Comparison of ENCODE assay signal across 11 cellular contexts in genomic region chr14:100688598-100689499, GRCh38. TPM values are rescaled to one million over a fixed set of nuclear protein-coding genes. Genes with fewer than 3 reads are reported as not detected.
DNase-seq lines count a peak whose midpoint lies in the region; ATAC-seq and TF ChIP-seq lines count a peak whose summit lies in the region.
"Had no signal": no experiment of that assay in that cellular context is flagged by ENCODE, and none has a peak within 500 bp of the region (broad histone marks: within the 10 kb centered on the region; RNA-seq: fewer than 3 reads in every experiment).

No MANE protein-coding gene starts in this region.

- intact Hi-C loops in thyroid gland (cut with DNase I): no loop called here
- intact Hi-C loops in stomach (cut with DNase I; ENCODE audit: low total_unique reads): no loop called here

- DNase-seq in AG08396 (ENCODE audit: low spot score) (peak; percentile 66), astrocyte of the hippocampus (ENCODE audit: low read depth, low spot score) (peak; percentile 82), kidney tubule cell (ENCODE audit: low spot score) (peak; percentile 52), thyroid gland (no peak), Ammon's horn (ENCODE audit: low spot score) (no peak), stomach (no peak)
- DNase-seq: activated T-cell treated with anti-CD3 and anti-CD28 coated beads, Interleukin-2, amount 50 U/mL, for 4 hours; CD4-positive, alpha-beta T cell; heart left ventricle had no signal

- ATAC-seq in HG02610 (IDR thresholded peaks at IDR 0.05; ENCODE audit: unreplicated experiment): no peak
- ATAC-seq: activated T-cell treated with anti-CD3 and anti-CD28 coated beads, Interleukin-2, amount 50 U/mL, for 4 hours; heart left ventricle had no signal

- H3K36me3 ChIP-seq in HUES64 (ENCODE audit: insufficient read depth, low read length) (no peaks in the 10 kb centered on the region), thyroid gland (no peaks in the 10 kb centered on the region), stomach (no peaks in the 10 kb centered on the region)
- H3K36me3 ChIP-seq: heart left ventricle had no signal

- no peak overlapping the region for H3K9ac ChIP-seq in HUES64 (ENCODE audit: low read depth, low read length)

- 54% methylated on average over 26 of the region's 26 CpGs for WGBS in HUES64
- 83 to 85% methylated on average over 12 to 22 of the region's 26 CpGs for WGBS in thyroid gland, 2 donors
- 76 to 85% (median 80%) methylated on average over 26 of the region's 26 CpGs for WGBS in stomach, 5 donors

- no peak for TF ChIP-seq EP300 in stomach (IDR thresholded peaks at IDR 0.05)

- H3K4me1 ChIP-seq in HUES64 (ENCODE audit: insufficient read depth, low read length) (peaks cover 5% of the 10 kb centered on the region; the same call in 1 of the 2 replicates), thyroid gland (no peaks in the 10 kb centered on the region), stomach (no peaks in the 10 kb centered on the region)

- H3K4me3 ChIP-seq in HUES64 (ENCODE audit: low read length) (no peak overlapping the region), thyroid gland (replicated peaks in 1 of 3) (no peak overlapping the region), stomach (no peak overlapping the region)
- H3K4me3 ChIP-seq: heart left ventricle had no signal

- TF ChIP-seq CTCF in thyroid gland (IDR thresholded peaks at IDR 0.05): no peak
- no peak for TF ChIP-seq CTCF in stomach (IDR thresholded peaks at IDR 0.05)

- H3K27me3 ChIP-seq in HUES64 (ENCODE audit: insufficient read depth, low read length) (no peaks in the 10 kb centered on the region), thyroid gland (no peaks in the 10 kb centered on the region), stomach (peaks cover 0 to 31% (median 4%) of the 10 kb centered on the region in 3 donors)

- 0 out of 2 replicates have a peak overlapping the region, but pooled peaks have one; percentile 13 for H3K27ac ChIP-seq in HUES64 (ENCODE audit: low read depth, low read length)
- H3K27ac ChIP-seq in thyroid gland: no peak overlapping the region
- H3K27ac ChIP-seq in stomach: no peak overlapping the region
- H3K27ac ChIP-seq: heart left ventricle had no signal

- H3K9me3 ChIP-seq in HUES64 (ENCODE audit: insufficient read depth, low read depth, low read length) (no peaks in the 10 kb centered on the region), thyroid gland (no peaks in the 10 kb centered on the region), stomach (no peaks in the 10 kb centered on the region)
- H3K9me3 ChIP-seq: heart left ventricle had no signal

- TF ChIP-seq POLR2A in thyroid gland (IDR thresholded peaks at IDR 0.05) (no peak), stomach (IDR thresholded peaks at IDR 0.05) (no peak)

RNA-seq across cellular contexts. Expression of gene DLK1, which starts 37.8 kb away (rescaled TPM):
- polyA plus RNA-seq in HUES64 (2013, experiment 1 of 2): 9.3 TPM
- polyA plus RNA-seq in HUES64 (2013, experiment 2 of 2): 18.3 TPM
- under 1 TPM in 1 of 4 donors, not detected in 3; 0.40 TPM for total RNA-seq in thyroid gland
- 10 to 100 TPM in 1 of 5 donors, not detected in 4; 24.6 TPM for total RNA-seq in stomach
- polyA plus RNA-seq in stomach: 1 to 10 TPM in 1 of 3 donors, under 1 TPM in 2; 0.05 to 6.7 (median 0.19) TPM
- total RNA-seq: CD4-positive, alpha-beta T cell had no signal

Comparison
In these comparisons a context has a peak if more than half of its experiments do, and no peak if none do; other contexts are left out.
1. DNase-seq: peak in AG08396 (single experiment), astrocyte of the hippocampus (single experiment) and kidney tubule cell (single experiment); none in thyroid gland (0 of 2), Ammon's horn (single experiment) and stomach (single experiment).